In genomic region chr20:57397693-57398108, GRCh38 we compare ENCODE assay signal across 9 cellular contexts. TPM values are rescaled to one million over a fixed set of nuclear protein-coding genes. Genes with fewer than 3 reads are reported as not detected.
DNase-seq lines count a peak whose midpoint lies in the region; ATAC-seq and TF ChIP-seq lines count a peak whose summit lies in the region.
"Had no signal": no experiment of that assay in that cellular context is flagged by ENCODE, and none has a peak within 500 bp of the region (broad histone marks: within the 10 kb centered on the region; RNA-seq: fewer than 3 reads in every experiment).

No MANE protein-coding gene starts in this region.

- no peaks in the 10 kb centered on the region for H3K9me3 ChIP-seq in CD8-positive, alpha-beta T cell (ENCODE audit: low read length)
- H3K9me3 ChIP-seq: left lung had no signal

- peak; percentile 40 for ATAC-seq in CD8-positive, alpha-beta T cell
- ATAC-seq in HG02678 (IDR thresholded peaks at IDR 0.05; ENCODE audit: unreplicated experiment) (peak; percentile 1), Right ventricle myocardium superior (ENCODE audit: poor library complexity) (no peak)
- peak; percentile 16 to 17 for ATAC-seq in stimulated activated naive B cell treated with anti-CD40 and anti-IgM and Interleukin-4, amounts not matched to agents 10 μg/mL and 1 μg/mL and 100 μg/mL, for 72 hours (replicated peaks)

- peak overlapping the region; percentile 76 for H3K4me3 Mint-ChIP-seq in CD8-positive, alpha-beta T cell
- peak overlapping the region; percentile 79 for H3K4me3 Mint-ChIP-seq in activated CD4-positive, alpha-beta T cell treated with anti-CD3 and anti-CD28 coated beads, Interleukin-2, amount 10 ng/mL, durations not matched to agents 7 days and 5 days
- H3K4me3 Mint-ChIP-seq in stimulated activated naive B cell treated with anti-CD40 and anti-IgM and Interleukin-4, amounts not matched to agents 10 μg/mL and 1 μg/mL and 100 μg/mL, for 72 hours, result peak overlapping the region; percentile 82 to 83

- peaks cover 92% of the 10 kb centered on the region for H3K4me1 Mint-ChIP-seq in CD8-positive, alpha-beta T cell (ENCODE audit: low read depth)
- peaks cover 95% of the 10 kb centered on the region for H3K4me1 Mint-ChIP-seq in activated CD4-positive, alpha-beta T cell treated with anti-CD3 and anti-CD28 coated beads, Interleukin-2, amount 10 ng/mL, durations not matched to agents 7 days and 5 days
- H3K4me1 Mint-ChIP-seq in stimulated activated naive B cell treated with anti-CD40 and anti-IgM and Interleukin-4, amounts not matched to agents 10 μg/mL and 1 μg/mL and 100 μg/mL, for 72 hours, result peaks cover 78 to 100% of the 10 kb centered on the region in 2 donors

- peak; percentile 54 to 88 (median 67) for DNase-seq in CD8-positive, alpha-beta T cell
- DNase-seq in activated CD4-positive, alpha-beta T cell treated with anti-CD3 and anti-CD28 coated beads, Interleukin-2, amount 10 ng/mL, durations not matched to agents 7 days and 5 days, result peak; percentile 69
- DNase-seq in Right ventricle myocardium superior (peak; percentile 48), GM10248 (ENCODE audit: extremely low spot score) (no peak), NCI-H1105 treated with DMSO at 0.1 percent for 48 hours (lab: John Stamatoyannopoulos, UW) (no peak), OCI-M2 (lab: John Stamatoyannopoulos, UW; ENCODE audit: unreplicated experiment) (no peak)
- peak; percentile 44 for DNase-seq in stimulated activated naive B cell treated with anti-CD40 and anti-IgM and Interleukin-4, amounts not matched to agents 10 μg/mL and 1 μg/mL and 100 μg/mL, for 72 hours

- no peaks in the 10 kb centered on the region for H3K9me3 Mint-ChIP-seq in CD8-positive, alpha-beta T cell
- H3K9me3 Mint-ChIP-seq in activated CD4-positive, alpha-beta T cell treated with anti-CD3 and anti-CD28 coated beads, Interleukin-2, amount 10 ng/mL, durations not matched to agents 7 days and 5 days, result no peaks in the 10 kb centered on the region
- no peaks in the 10 kb centered on the region for H3K9me3 Mint-ChIP-seq in stimulated activated naive B cell treated with anti-CD40 and anti-IgM and Interleukin-4, amounts not matched to agents 10 μg/mL and 1 μg/mL and 100 μg/mL, for 72 hours

- H3K27ac ChIP-seq in CD8-positive, alpha-beta T cell (ENCODE audit: low read depth, low read length), result peak overlapping the region; percentile 78

- no peak for TF ChIP-seq CTCF in CD8-positive, alpha-beta T cell (IDR thresholded peaks at IDR 0.05)
- TF ChIP-seq CTCF in GM10248 (IDR thresholded peaks at IDR 0.05; ENCODE audit: control extremely low read depth, extremely low read depth, low read depth, missing control alignments), result no peak

- peaks cover 93% of the 10 kb centered on the region for H3K36me3 Mint-ChIP-seq in CD8-positive, alpha-beta T cell
- peaks cover 83% of the 10 kb centered on the region for H3K36me3 Mint-ChIP-seq in activated CD4-positive, alpha-beta T cell treated with anti-CD3 and anti-CD28 coated beads, Interleukin-2, amount 10 ng/mL, durations not matched to agents 7 days and 5 days (ENCODE audit: low read depth)
- peaks cover 65 to 81% of the 10 kb centered on the region in 2 donors for H3K36me3 Mint-ChIP-seq in stimulated activated naive B cell treated with anti-CD40 and anti-IgM and Interleukin-4, amounts not matched to agents 10 μg/mL and 1 μg/mL and 100 μg/mL, for 72 hours

- peak overlapping the region; percentile 27 for H3K4me3 ChIP-seq in CD8-positive, alpha-beta T cell (ENCODE audit: low read depth, low read length)
- H3K4me3 ChIP-seq: left lung had no signal

- intact Hi-C loops in CD8-positive, alpha-beta T cell (cut with DNase I, micrococcal nuclease), result loop anchor here (1.0 to 10.0 kb wide), 12 partner anchors 7 to 1857 kb away; partner anchors contain the start of genes STX16 (in 2 of the 2), CASS4 (in 1 of the 2), PMEPA1 (in 1 of the 2) and RAB22A (in 1 of the 2)
- intact Hi-C loops in Right ventricle myocardium superior (cut with DNase I), result loop anchor here (5.0 kb wide), 1 partner anchor 60 kb away; no protein-coding TSS in a partner anchor

- H3K27ac Mint-ChIP-seq in CD8-positive, alpha-beta T cell, result peak overlapping the region; percentile 97
- H3K27ac Mint-ChIP-seq in activated CD4-positive, alpha-beta T cell treated with anti-CD3 and anti-CD28 coated beads, Interleukin-2, amount 10 ng/mL, durations not matched to agents 7 days and 5 days, result peak overlapping the region; percentile 97
- H3K27ac Mint-ChIP-seq in stimulated activated naive B cell treated with anti-CD40 and anti-IgM and Interleukin-4, amounts not matched to agents 10 μg/mL and 1 μg/mL and 100 μg/mL, for 72 hours, result peak overlapping the region; percentile 94

- no peaks in the 10 kb centered on the region for H3K27me3 Mint-ChIP-seq in CD8-positive, alpha-beta T cell (ENCODE audit: low read depth)
- no peaks in the 10 kb centered on the region for H3K27me3 Mint-ChIP-seq in activated CD4-positive, alpha-beta T cell treated with anti-CD3 and anti-CD28 coated beads, Interleukin-2, amount 10 ng/mL, durations not matched to agents 7 days and 5 days
- H3K27me3 Mint-ChIP-seq in stimulated activated naive B cell treated with anti-CD40 and anti-IgM and Interleukin-4, amounts not matched to agents 10 μg/mL and 1 μg/mL and 100 μg/mL, for 72 hours, result no peaks in the 10 kb centered on the region

- no peaks in the 10 kb centered on the region for H3K27me3 ChIP-seq in CD8-positive, alpha-beta T cell (ENCODE audit: insufficient read depth, low read length)
- H3K27me3 ChIP-seq: left lung had no signal

- POLR2A ChIA-PET in CD8-positive, alpha-beta T cell (lab: Charles Lee), result interaction anchor here (0.8 to 4.0 kb wide), 20 partner anchors 8 to 1253 kb away, joined by 3 to 57 read pairs (median 4); partner anchors contain the start of gene STX16
- POLR2A ChIA-PET in activated CD4-positive, alpha-beta T cell treated with anti-CD3 and anti-CD28 coated beads, Interleukin-2, amount 10 ng/mL, durations not matched to agents 7 days and 5 days (lab: Charles Lee), result interaction anchor here (0.8 to 1.3 kb wide), 2 partner anchors 30 to 35 kb away, joined by 3 to 4 read pairs; no protein-coding TSS in a partner anchor
- POLR2A ChIA-PET in GM10248 (lab: Yijun Ruan, JAX), result interaction anchor here (0.5 to 2.7 kb wide), 8 partner anchors 8 to 87 kb away, joined by 3 to 15 read pairs (median 4); no protein-coding TSS in a partner anchor

- CTCF ChIA-PET in CD8-positive, alpha-beta T cell (lab: Charles Lee), result interaction anchor here (0.5 to 6.5 kb wide), 15 partner anchors 8 to 284 kb away, joined by 3 to 53 read pairs (median 5); partner anchors contain the start of gene RBM38
- CTCF ChIA-PET in activated CD4-positive, alpha-beta T cell treated with anti-CD3 and anti-CD28 coated beads, Interleukin-2, amount 10 ng/mL, durations not matched to agents 7 days and 5 days (lab: Charles Lee), result interaction anchor here (0.7 to 1.5 kb wide), 8 partner anchors 7 to 75 kb away, joined by 3 to 4 read pairs (median 4); no protein-coding TSS in a partner anchor
- CTCF ChIA-PET in GM10248 (lab: Yijun Ruan, JAX), result interaction anchor here (1.1 to 3.4 kb wide), 7 partner anchors 8 to 98 kb away, joined by 3 to 13 read pairs (median 8); no protein-coding TSS in a partner anchor

- peaks cover 93% of the 10 kb centered on the region for H3K4me1 ChIP-seq in CD8-positive, alpha-beta T cell (ENCODE audit: insufficient read depth, low read length)

- H3K36me3 ChIP-seq in CD8-positive, alpha-beta T cell (ENCODE audit: insufficient read depth, low read length), result peaks cover 61% of the 10 kb centered on the region

RNA-seq across cellular contexts. Expression of gene RBM38, which starts 6.5 kb away (rescaled TPM):
- total RNA-seq in CD8-positive, alpha-beta T cell, result 100 to 1,000 TPM; 739 to 743 TPM
- total RNA-seq in activated CD4-positive, alpha-beta T cell treated with anti-CD3 and anti-CD28 coated beads, Interleukin-2, amount 10 ng/mL, durations not matched to agents 7 days and 5 days, result 10 to 100 TPM; 97.3 to 98.8 TPM
- 91.5 TPM for total RNA-seq in Right ventricle myocardium superior

RNA-seq across cellular contexts. Expression of gene RAE1, which starts 46.6 kb away (rescaled TPM):
- total RNA-seq in CD8-positive, alpha-beta T cell, result 10 to 100 TPM; 58.9 to 59.4 TPM
- 10 to 100 TPM; 37.5 to 37.9 TPM for total RNA-seq in activated CD4-positive, alpha-beta T cell treated with anti-CD3 and anti-CD28 coated beads, Interleukin-2, amount 10 ng/mL, durations not matched to agents 7 days and 5 days
- total RNA-seq in Right ventricle myocardium superior, result 13.2 TPM

Comparison
In these comparisons a context has a peak if more than half of its experiments do, and no peak if none do; other contexts are left out.
1. DNase-seq: peak in CD8-positive, alpha-beta T cell (7 of 7), activated CD4-positive, alpha-beta T cell treated with anti-CD3 and anti-CD28 coated beads, Interleukin-2, amount 10 ng/mL, durations not matched to agents 7 days and 5 days (single experiment), Right ventricle myocardium superior (single experiment) and stimulated activated naive B cell treated with anti-CD40 and anti-IgM and Interleukin-4, amounts not matched to agents 10 μg/mL and 1 μg/mL and 100 μg/mL, for 72 hours (single experiment); none in GM10248 (single experiment), NCI-H1105 treated with DMSO at 0.1 percent for 48 hours (single experiment) and OCI-M2 (single experiment).
2. Peak in every context shown above with its lines, with median percentiles within 50 percentile points of each other: H3K27ac Mint-ChIP-seq and H3K4me3 Mint-ChIP-seq.